In genomic region chr13:94920578-94920977, GRCh38 we compare ENCODE assay signal across 30 cellular contexts.
"Had no signal": no experiment of that assay in that cellular context is flagged by ENCODE, and none has a peak within 500 bp of the region (broad histone marks: within the 10 kb centered on the region; RNA-seq: fewer than 3 reads in every experiment).

No MANE protein-coding gene starts in this region.

- H3K27me3 ChIP-seq: MG63 had no signal

- H3K36me3 ChIP-seq: MG63 had no signal

- H3K4me3 ChIP-seq: MG63 had no signal

- DNase-seq: Karpas-422, Kasumi-1, MG63, MM.1S, MV-4-11, NCI-H1048, NCI-H1092, NCI-H1092 treated with DMSO at 0.1 percent for 48 hours, NCI-H1105, NCI-H1105 treated with DMSO at 0.1 percent for 48 hours, NCI-H1417 treated with DMSO at 0.1 percent for 48 hours, NCI-H1694, NCI-H1694 treated with DMSO at 0.1 percent for 48 hours, NCI-H187, NCI-H187 treated with DMSO at 0.1 percent for 48 hours, NCI-H2029, NCI-H2029 treated with DMSO at 0.1 percent for 48 hours, NCI-H2081 treated with DMSO at 0.1 percent for 48 hours, NCI-H2107, NCI-H2171, NCI-H2227 treated with DMSO at 0.1 percent for 48 hours, NCI-H226, NCI-H345, NCI-H446, NCI-H446 treated with DMSO at 0.1 percent for 48 hours, NCI-H510A, NCI-H510A treated with DMSO at 0.1 percent for 48 hours, NCI-H524, NCI-H524 treated with DMSO at 0.1 percent for 48 hours had no signal

- H3K9ac ChIP-seq: KMS-11 had no signal

- H3K9me3 ChIP-seq: MG63 had no signal

- H3K27ac ChIP-seq: KMS-11 had no signal

- H3K4me2 ChIP-seq: KMS-11 had no signal
